8 cellular contexts compared by ENCODE assay signal in the genomic region with DNA sequence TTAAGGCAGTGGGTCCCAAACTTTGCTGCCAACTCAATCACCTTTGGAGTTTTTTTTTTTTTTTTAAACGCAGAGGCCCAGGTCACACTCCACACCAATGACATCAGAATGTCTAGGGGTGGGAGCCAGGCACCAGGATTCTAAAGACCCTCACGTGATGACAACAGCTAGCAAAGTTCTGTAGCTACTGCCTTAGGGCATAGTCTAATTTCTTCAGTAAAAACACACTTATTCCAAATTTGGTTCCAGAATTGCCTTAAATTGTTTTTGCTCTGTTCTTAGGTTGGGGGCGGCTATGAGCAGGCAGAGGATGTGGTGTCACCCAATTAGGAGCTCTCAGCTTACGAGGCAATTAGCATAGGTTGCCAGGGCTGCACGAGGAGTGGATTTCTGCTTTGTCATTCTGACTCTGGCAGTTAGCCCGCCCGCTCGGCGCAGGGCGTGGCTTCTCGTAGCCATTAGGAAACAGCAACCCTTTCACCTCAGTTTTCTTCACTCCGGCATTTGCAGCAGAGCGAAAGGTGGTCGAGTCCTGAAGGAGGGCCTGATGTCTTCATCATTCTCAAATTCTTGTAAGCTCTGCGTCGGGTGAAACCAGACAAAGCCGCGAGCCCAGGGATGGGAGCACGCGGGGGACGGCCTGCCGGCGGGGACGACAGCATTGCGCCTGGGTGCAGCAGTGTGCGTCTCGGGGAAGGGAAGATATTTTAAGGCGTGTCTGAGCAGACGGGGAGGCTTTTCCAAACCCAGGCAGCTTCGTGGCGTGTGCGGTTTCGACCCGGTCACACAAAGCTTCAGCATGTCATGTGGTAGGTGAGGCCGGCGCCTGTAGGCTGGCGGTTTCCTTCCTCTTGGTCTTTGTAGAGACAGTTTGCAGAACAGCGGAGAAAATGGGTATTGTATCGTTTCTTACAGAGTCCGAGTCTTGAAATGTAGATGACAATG. TPM values are rescaled to one million over a fixed set of nuclear protein-coding genes. Genes with fewer than 3 reads are reported as not detected.
DNase-seq lines count a peak whose midpoint lies in the region; ATAC-seq, FAIRE-seq and TF ChIP-seq lines count a peak whose summit lies in the region.

No MANE protein-coding gene starts in this region.

- TF ChIP-seq CTCF in brain microvascular endothelial cell (IDR thresholded peaks at IDR 0.05; ENCODE audit: low read depth, low read length, missing control alignments) (no peak), gastrocnemius medialis (IDR thresholded peaks at IDR 0.05 in 4 of 5, conservative IDR thresholded peaks at IDR 0.05 in 1 of 5) (no peak)

- H3K4me1 ChIP-seq in gastrocnemius medialis = peaks cover 24% of the 10 kb centered on the region in 2 donors

- H3K9me3 ChIP-seq in gastrocnemius medialis = no peaks in the 10 kb centered on the region

- FAIRE-seq in A204.1 (lab: Jason Lieb, UNC) = peak; percentile 41

- intact Hi-C loops in gastrocnemius medialis (cut with DNase I; ENCODE audit: low total_unique reads) = loop anchor here (2.0 to 10.0 kb wide), 7 partner anchors 148 to 820 kb away; partner anchors contain the start of genes HCFC2, NFYB, TDG and WASHC4

- peaks cover 12% of the 10 kb centered on the region for H3K36me3 ChIP-seq in brain microvascular endothelial cell (replicated peaks)
- H3K36me3 ChIP-seq in gastrocnemius medialis = peaks cover 0 to 3% of the 10 kb centered on the region in 2 donors

- peak; percentile 86 for ATAC-seq in HG03064 (IDR thresholded peaks at IDR 0.05; ENCODE audit: low read depth, unreplicated experiment)
- ATAC-seq in gastrocnemius medialis = peak; percentile 83 to 84

- H3K27me3 ChIP-seq in brain microvascular endothelial cell (replicated peaks) (no peaks in the 10 kb centered on the region), gastrocnemius medialis (no peaks in the 10 kb centered on the region)

- peak overlapping the region; percentile 88 for H3K27ac ChIP-seq in brain microvascular endothelial cell
- peak overlapping the region; percentile 93 to 99 (median 96) for H3K27ac ChIP-seq in gastrocnemius medialis

- TF ChIP-seq POLR2A in GM18526 (IDR thresholded peaks at IDR 0.05; ENCODE audit: extremely low read depth, insufficient read length) (peak; percentile 85), gastrocnemius medialis (IDR thresholded peaks at IDR 0.05) (peak; percentile 87 to 88)

- peak overlapping the region; percentile 89 for H3K4me3 ChIP-seq in brain microvascular endothelial cell (ENCODE audit: low read depth, low read length)
- peak overlapping the region; percentile 97 for H3K4me3 ChIP-seq in iPS-11a (ENCODE audit: low read depth, low read length)
- peak overlapping the region; percentile 66 to 86 (median 80) for H3K4me3 ChIP-seq in gastrocnemius medialis

- in situ Hi-C loops in brain microvascular endothelial cell (cut with HindIII; ENCODE audit: low pct_ligation_motif_present, low sequenced_read_pairs) = no loop called here
- in situ Hi-C loops in gastrocnemius medialis (cut with MboI; ENCODE audit: low sequenced_read_pairs in 4 of 4) = loop anchor here in 1 of 4 donors (10.0 to 25.0 kb wide), 2 partner anchors 72 to 350 kb away; partner anchors contain the start of genes HSP90B1 and TXNRD1

- DNase-seq in NCI-H2107 (lab: John Stamatoyannopoulos, UW) = peak; percentile 97
- DNase-seq in UCSD-AML1 (lab: John Stamatoyannopoulos, UW; ENCODE audit: unreplicated experiment) = peak; percentile 93
- peak; percentile 93 for DNase-seq in brain microvascular endothelial cell
- DNase-seq in gastrocnemius medialis = peak; percentile 88 to 93

RNA-seq across cellular contexts. Expression of gene EID3, which starts 16.7 kb away (rescaled TPM):
- total RNA-seq in gastrocnemius medialis = 1 to 10 TPM in 2 of 4 donors, under 1 TPM in 2; 0.51 to 3.4 (median 1.00) TPM

Comparison
In these comparisons a context has a peak if more than half of its experiments do, and no peak if none do; other contexts are left out.
1. Peak in every context shown above with its lines: DNase-seq, ATAC-seq, H3K4me3 ChIP-seq and H3K27ac ChIP-seq.